8 cellular contexts compared by ENCODE assay signal in genomic region chr19:4539697-4540581, GRCh38. TPM values are rescaled to one million over a fixed set of nuclear protein-coding genes. Genes with fewer than 3 reads are reported as not detected.
DNase-seq lines count a peak whose midpoint lies in the region; ATAC-seq and TF ChIP-seq lines count a peak whose summit lies in the region.

Gene LRG1 (minus strand): TSS chr19:4540036. CDS start chr19:4540013, 23 bp downstream.

- WGBS in aorta, 2 donors = 57 to 61% methylated on average over 14 of the region's 14 CpGs

- H3K4me1 ChIP-seq in left ventricle myocardium inferior (peaks cover 25% of the 10 kb centered on the region), left lung (peaks cover 4 to 86% of the 10 kb centered on the region in 2 donors), aorta (ENCODE audit: control insufficient read depth in 1 of 2, insufficient read depth in 2 of 2, low read length in 2 of 2) (no peaks in the 10 kb centered on the region)

- H3K4me3 Mint-ChIP-seq in activated B cell treated with CpG ODN at 0.5 μM for 24 hours = peak within 1 kb of the TSS; percentile 69

- H3K36me3 ChIP-seq in left ventricle myocardium inferior (no peaks in the 10 kb centered on the region), left lung (peaks cover 0 to 10% of the 10 kb centered on the region in 2 donors), aorta (ENCODE audit: control insufficient read depth in 1 of 2, insufficient read depth in 2 of 2, low read length in 1 of 2) (no peaks in the 10 kb centered on the region)

- intact Hi-C loops in Right ventricle myocardium inferior (cut with DNase I) = loop anchor here (10.0 kb wide), 1 partner anchor 265 kb away; the partner anchor contains the start of gene SHD
- intact Hi-C loops in left ventricle myocardium inferior (cut with micrococcal nuclease) = no loop called here
- intact Hi-C loops in activated B cell treated with CpG ODN at 0.5 μM for 24 hours (cut with micrococcal nuclease) = no loop called here
- intact Hi-C loops in left lung (cut with DNase I) = no loop called here
- intact Hi-C loops in aorta (cut with DNase I) = no loop called here

- no peak within 1 kb of the TSS for H3K27ac Mint-ChIP-seq in activated B cell treated with CpG ODN at 0.5 μM for 24 hours

- DNase-seq in Right ventricle myocardium inferior (ENCODE audit: missing footprints) = peak; percentile 81
- no peak for DNase-seq in left ventricle myocardium inferior
- DNase-seq in activated B cell treated with CpG ODN at 0.5 μM for 24 hours = no peak
- peak; percentile 88 to 90 for DNase-seq in left lung
- peak in 1 of 2 donors; percentile 75 for DNase-seq in aorta
- no peak for DNase-seq in activated CD8-positive, alpha-beta memory T cell treated with anti-CD3 and anti-CD28 coated beads, Interleukin-2, amount 50 U/mL, for 48 hours

- H3K4me1 Mint-ChIP-seq in activated B cell treated with CpG ODN at 0.5 μM for 24 hours = peaks cover 15% of the 10 kb centered on the region

- CTCF ChIA-PET in activated B cell treated with CpG ODN at 0.5 μM for 24 hours (lab: Charles Lee) = interaction anchor here (1.2 kb wide), 1 partner anchor 15 kb away, joined by 5 read pairs; no protein-coding TSS in a partner anchor

- peaks cover 39% of the 10 kb centered on the region for H3K27me3 ChIP-seq in left ventricle myocardium inferior (ENCODE audit: low read depth)
- H3K27me3 ChIP-seq in left lung = peaks cover 0 to 33% of the 10 kb centered on the region in 2 donors
- no peaks in the 10 kb centered on the region for H3K27me3 ChIP-seq in aorta (ENCODE audit: control insufficient read depth in 1 of 2, insufficient read depth in 2 of 2, low read length in 1 of 2)

- H3K36me3 Mint-ChIP-seq in activated B cell treated with CpG ODN at 0.5 μM for 24 hours (ENCODE audit: low read depth) = no peaks in the 10 kb centered on the region

- no peak within 1 kb of the TSS for H3K27ac ChIP-seq in left ventricle myocardium inferior (replicated peaks)
- peak within 1 kb of the TSS; percentile 65 to 90 for H3K27ac ChIP-seq in left lung
- H3K27ac ChIP-seq in aorta (ENCODE audit: low read depth in 1 of 2, low read length in 2 of 2) = no peak within 1 kb of the TSS

- peaks cover 2% of the 10 kb centered on the region for H3K9me3 Mint-ChIP-seq in activated B cell treated with CpG ODN at 0.5 μM for 24 hours

- TF ChIP-seq CTCF in left ventricle myocardium inferior (IDR thresholded peaks at IDR 0.05; ENCODE audit: borderline replicate concordance) (no peak), activated B cell treated with CpG ODN at 0.5 μM for 24 hours (IDR thresholded peaks at IDR 0.05) (no peak), left lung (IDR thresholded peaks at IDR 0.05) (no peak)

- ATAC-seq in Right ventricle myocardium inferior = peak; percentile 32
- peak; percentile 61 for ATAC-seq in activated B cell treated with CpG ODN at 0.5 μM for 24 hours (ENCODE audit: low read depth)
- ATAC-seq in left lung = peak; percentile 92
- peak; percentile 79 for ATAC-seq in aorta (ENCODE audit: low FRiP score)
- ATAC-seq in HG03432 (IDR thresholded peaks at IDR 0.05; ENCODE audit: unreplicated experiment) = no peak
- no peak for ATAC-seq in HG02588 (IDR thresholded peaks at IDR 0.05; ENCODE audit: unreplicated experiment)

- POLR2A ChIA-PET in activated B cell treated with CpG ODN at 0.5 μM for 24 hours (lab: Charles Lee) = no interaction called here

- H3K4me3 ChIP-seq in left ventricle myocardium inferior (no peak within 1 kb of the TSS), left lung (peak within 1 kb of the TSS in 1 of 2 donors; percentile 40), aorta (ENCODE audit: low read length in 2 of 2) (no peak within 1 kb of the TSS)

- H3K9me3 ChIP-seq in left ventricle myocardium inferior (replicated peaks) = peaks cover 16% of the 10 kb centered on the region
- H3K9me3 ChIP-seq in left lung = peaks cover 0 to 5% of the 10 kb centered on the region in 2 donors
- H3K9me3 ChIP-seq in aorta (ENCODE audit: control insufficient read depth, low read length) = peaks cover 2% of the 10 kb centered on the region

- peaks cover 15% of the 10 kb centered on the region for H3K27me3 Mint-ChIP-seq in activated B cell treated with CpG ODN at 0.5 μM for 24 hours

RNA-seq across cellular contexts. Expression of gene LRG1, which starts in this region (rescaled TPM):
- total RNA-seq in Right ventricle myocardium inferior (0.73 TPM), left ventricle myocardium inferior (0.41 TPM), activated B cell treated with CpG ODN at 0.5 μM for 24 hours (0.42 and 2.0 TPM in 2 replicates), left lung (10 to 100 TPM; 11.2 to 17.9 TPM), aorta (1 to 10 TPM; 1.4 to 2.8 TPM)
- 1 to 10 TPM in 1 of 2 donors, under 1 TPM in 1; 0.75 to 1.5 TPM for polyA plus RNA-seq in aorta

Comparison
In these comparisons a context has a peak if more than half of its experiments do, and no peak if none do; other contexts are left out.
1. Peak in DNase-seq and ATAC-seq in Right ventricle myocardium inferior; RNA of the gene not detected or under 1 TPM.
2. ATAC-seq: peak in activated B cell treated with CpG ODN at 0.5 μM for 24 hours (single experiment), left lung (single experiment) and aorta (single experiment); none in HG03432 (single experiment) and HG02588 (single experiment).
3. DNase-seq: peak in left lung (2 of 2); none in left ventricle myocardium inferior (single experiment), activated B cell treated with CpG ODN at 0.5 μM for 24 hours (single experiment) and activated CD8-positive, alpha-beta memory T cell treated with anti-CD3 and anti-CD28 coated beads, Interleukin-2, amount 50 U/mL, for 48 hours (single experiment).
4. H3K27ac ChIP-seq: peak in left lung (2 of 2); none in left ventricle myocardium inferior (single experiment) and aorta (0 of 2).